8 cellular contexts compared by ENCODE assay signal in genomic region chr21:34983680-34984086, GRCh38.
DNase-seq lines count a peak whose midpoint lies in the region; ATAC-seq lines count a peak whose summit lies in the region.

No MANE protein-coding gene starts in this region.

- H3K36me3 Mint-ChIP-seq in activated naive CD8-positive, alpha-beta T cell treated with anti-CD3 and anti-CD28 coated beads for 36 hours = peaks cover 12% of the 10 kb centered on the region

- H3K4me1 Mint-ChIP-seq in activated naive CD8-positive, alpha-beta T cell treated with anti-CD3 and anti-CD28 coated beads for 36 hours = peaks cover 87% of the 10 kb centered on the region

- no peaks in the 10 kb centered on the region for H3K9me3 Mint-ChIP-seq in activated naive CD8-positive, alpha-beta T cell treated with anti-CD3 and anti-CD28 coated beads for 36 hours

- no peak for ATAC-seq in HG03439 (IDR thresholded peaks at IDR 0.05; ENCODE audit: unreplicated experiment)

- H3K27me3 Mint-ChIP-seq in activated naive CD8-positive, alpha-beta T cell treated with anti-CD3 and anti-CD28 coated beads for 36 hours = no peaks in the 10 kb centered on the region

- H3K4me3 Mint-ChIP-seq in activated naive CD8-positive, alpha-beta T cell treated with anti-CD3 and anti-CD28 coated beads for 36 hours = peak overlapping the region; percentile 71

- peak overlapping the region; percentile 95 for H3K27ac Mint-ChIP-seq in activated naive CD8-positive, alpha-beta T cell treated with anti-CD3 and anti-CD28 coated beads for 36 hours

- DNase-seq in GM03348 (ENCODE audit: low spot score) = peak; percentile 45
- DNase-seq in RPMI8226 = peak; percentile 22
- peak; percentile 78 for DNase-seq in activated naive CD8-positive, alpha-beta T cell treated with anti-CD3 and anti-CD28 coated beads for 36 hours
- peak; percentile 81 for DNase-seq in stimulated activated CD4-positive, alpha-beta T cell treated with anti-CD3 and anti-CD28 coated beads, Interleukin-15, amount 100 ng/mL, for 24 hours
- no peak for DNase-seq in islet precursor cell
- no peak for DNase-seq in pons (ENCODE audit: low spot score)
- no peak for DNase-seq in NCI-H526 treated with DMSO at 0.1 percent for 48 hours (lab: John Stamatoyannopoulos, UW)

Comparison
In these comparisons a context has a peak if more than half of its experiments do, and no peak if none do; other contexts are left out.
1. DNase-seq: peak in GM03348 (single experiment), RPMI8226 (single experiment), activated naive CD8-positive, alpha-beta T cell treated with anti-CD3 and anti-CD28 coated beads for 36 hours (single experiment) and stimulated activated CD4-positive, alpha-beta T cell treated with anti-CD3 and anti-CD28 coated beads, Interleukin-15, amount 100 ng/mL, for 24 hours (single experiment); none in islet precursor cell (single experiment), pons (single experiment) and NCI-H526 treated with DMSO at 0.1 percent for 48 hours (single experiment).